ENCODE assay signal across 28 cellular contexts in the genomic region with DNA sequence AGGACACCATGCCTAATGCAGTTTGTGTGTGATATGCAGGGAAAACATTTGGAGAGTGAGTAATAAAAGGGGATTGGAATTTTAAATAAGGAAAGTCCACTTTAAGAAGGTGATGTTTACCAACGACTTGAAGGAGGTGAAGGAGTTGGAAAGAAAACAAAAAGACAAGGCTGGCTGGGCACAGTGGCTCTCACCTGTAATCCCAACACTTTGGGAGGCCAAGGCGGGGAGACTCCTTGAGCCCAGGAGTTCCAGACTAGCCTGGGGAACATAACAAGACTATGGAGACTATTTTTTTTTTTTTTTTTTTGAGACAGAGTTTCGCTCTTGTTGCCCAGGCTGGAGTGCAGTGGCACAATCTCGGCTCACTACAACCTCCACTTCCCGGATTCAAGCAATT. TPM values are rescaled to one million over a fixed set of nuclear protein-coding genes. Genes with fewer than 3 reads are reported as not detected.
"Had no signal": no experiment of that assay in that cellular context is flagged by ENCODE, and none has a peak within 500 bp of the region (broad histone marks: within the 10 kb centered on the region; RNA-seq: fewer than 3 reads in every experiment).

No MANE protein-coding gene starts in this region.

- H3K27me3 Mint-ChIP-seq: memory B cell; naive thymus-derived CD8-positive, alpha-beta T cell; stimulated activated naive B cell treated with anti-CD40 and anti-IgM and Interleukin-4, amounts not matched to agents 10 μg/mL and 1 μg/mL and 100 μg/mL, for 72 hours had no signal

- ATAC-seq: heart right ventricle; left cardiac atrium; left lobe of liver; naive thymus-derived CD8-positive, alpha-beta T cell; pancreas; right cardiac atrium; stimulated activated naive B cell treated with anti-CD40 and anti-IgM and Interleukin-4, amounts not matched to agents 10 μg/mL and 1 μg/mL and 100 μg/mL, for 72 hours; stimulated activated naive CD8-positive, alpha-beta T cell treated with anti-CD3 and anti-CD28 coated beads, Interleukin-15, Interleukin-2, amounts not matched to agents 100 U/mL and 50 U/mL, for 24 hours had no signal

- H3K27ac ChIP-seq: heart right ventricle, hepatocyte, pancreas, prostate gland, stomach, testis, tibial artery, vagina had no signal

- H3K27ac Mint-ChIP-seq: memory B cell; naive thymus-derived CD8-positive, alpha-beta T cell; nephron; stimulated activated naive B cell treated with anti-CD40 and anti-IgM and Interleukin-4, amounts not matched to agents 10 μg/mL and 1 μg/mL and 100 μg/mL, for 72 hours had no signal

- H3K4me3 Mint-ChIP-seq: memory B cell; naive thymus-derived CD8-positive, alpha-beta T cell; nephron; neural crest cell; stimulated activated naive B cell treated with anti-CD40 and anti-IgM and Interleukin-4, amounts not matched to agents 10 μg/mL and 1 μg/mL and 100 μg/mL, for 72 hours had no signal

- H3K4me1 Mint-ChIP-seq: memory B cell; nephron; stimulated activated naive B cell treated with anti-CD40 and anti-IgM and Interleukin-4, amounts not matched to agents 10 μg/mL and 1 μg/mL and 100 μg/mL, for 72 hours had no signal

- H3K4me3 ChIP-seq: heart right ventricle, hepatocyte, pancreas, prostate gland, smooth muscle cell, stomach, testis, tibial artery, vagina had no signal

- DNase-seq: heart right ventricle; islet precursor cell; kidney glomerular epithelial cell; left cardiac atrium; naive thymus-derived CD8-positive, alpha-beta T cell; nucleus accumbens; pancreas; posterior cingulate gyrus; retina; right cardiac atrium; stimulated activated CD4-positive, alpha-beta T cell treated with anti-CD3 and anti-CD28 coated beads, Interleukin-12 subunit alpha, Interleukin-12 subunit beta, amount 100 ng/mL, for 4 hours; stimulated activated CD4-positive, alpha-beta T cell treated with anti-CD3 and anti-CD28 coated beads, Interleukin-15, amount 100 ng/mL, for 24 hours; stimulated activated CD4-positive, alpha-beta T cell treated with anti-CD3 and anti-CD28 coated beads, Interleukin-2, amount 100 ng/mL, for 24 hours; stimulated activated CD4-positive, alpha-beta T cell treated with anti-CD3 and anti-CD28 coated beads, Interleukin-4, amount 100 ng/mL, for 1 hour; stimulated activated naive B cell treated with anti-CD40 and anti-IgM and Interleukin-4, amounts not matched to agents 10 μg/mL and 1 μg/mL and 100 μg/mL, for 72 hours; stimulated activated naive CD8-positive, alpha-beta T cell treated with anti-CD3 and anti-CD28 coated beads, Interleukin-15, Interleukin-2, amounts not matched to agents 100 U/mL and 50 U/mL, for 24 hours; stomach; testis; tibial artery; trophoblast cell had no signal

- H3K36me3 ChIP-seq: heart right ventricle, pancreas, prostate gland, stomach, tibial artery, vagina had no signal

- H3K9me3 ChIP-seq: heart right ventricle, pancreas, prostate gland, stomach, testis, tibial artery, vagina had no signal

- H3K9me3 Mint-ChIP-seq: memory B cell; naive thymus-derived CD8-positive, alpha-beta T cell; neural crest cell; stimulated activated naive B cell treated with anti-CD40 and anti-IgM and Interleukin-4, amounts not matched to agents 10 μg/mL and 1 μg/mL and 100 μg/mL, for 72 hours had no signal

- H3K4me1 ChIP-seq: pancreas, prostate gland, testis had no signal

- H3K27me3 ChIP-seq: hepatocyte, testis, tibial artery, vagina had no signal

- H3K36me3 Mint-ChIP-seq: memory B cell; stimulated activated naive B cell treated with anti-CD40 and anti-IgM and Interleukin-4, amounts not matched to agents 10 μg/mL and 1 μg/mL and 100 μg/mL, for 72 hours had no signal

RNA-seq across cellular contexts. Expression of a gene that starts 55.2 kb away (rescaled TPM):
- total RNA-seq: naive thymus-derived CD8-positive, alpha-beta T cell had no signal
- polyA plus RNA-seq: naive thymus-derived CD8-positive, alpha-beta T cell had no signal
